ENCODE assay signal across 8 cellular contexts in genomic region chr6:154302111-154302752, GRCh38. TPM values are rescaled to one million over a fixed set of nuclear protein-coding genes. Genes with fewer than 3 reads are reported as not detected.
A peak's percentile ranks its signal among the peaks of the same experiment; 100 is the strongest.
DNase-seq lines count a peak whose midpoint lies in the region; ATAC-seq and TF ChIP-seq lines count a peak whose summit lies in the region.

No MANE protein-coding gene starts in this region.

- no peaks in the 10 kb centered on the region for H3K36me3 ChIP-seq in naive thymus-derived CD4-positive, alpha-beta T cell (ENCODE audit: control insufficient read depth in 2 of 3, insufficient read depth in 3 of 3, low read length in 3 of 3)

- CTCF ChIA-PET in activated CD4-positive, alpha-beta memory T cell treated with anti-CD3 and anti-CD28 coated beads, Interleukin-2, amount 10 ng/mL, durations not matched to agents 7 days and 5 days (lab: Charles Lee), result interaction anchor here (1.2 kb wide), 1 partner anchor 24 kb away, joined by 5 read pairs; no protein-coding TSS in a partner anchor
- CTCF ChIA-PET in naive thymus-derived CD4-positive, alpha-beta T cell (lab: Charles Lee), result no interaction called here

- no peaks in the 10 kb centered on the region for H3K36me3 Mint-ChIP-seq in activated CD4-positive, alpha-beta memory T cell treated with anti-CD3 and anti-CD28 coated beads, Interleukin-2, amount 10 ng/mL, durations not matched to agents 7 days and 5 days (ENCODE audit: low read depth)
- peaks cover 0 to under 1% (median 0%) of the 10 kb centered on the region in 5 donors for H3K36me3 Mint-ChIP-seq in naive thymus-derived CD4-positive, alpha-beta T cell

- TF ChIP-seq CTCF in GM13976 (IDR thresholded peaks at IDR 0.05; ENCODE audit: borderline replicate concordance, control extremely low read depth, extremely low read depth, insufficient read depth, missing control alignments), result no peak

- H3K27me3 ChIP-seq in naive thymus-derived CD4-positive, alpha-beta T cell (ENCODE audit: control insufficient read depth in 2 of 2, insufficient read depth in 2 of 2, low read length in 2 of 2), result no peaks in the 10 kb centered on the region

- H3K9me3 ChIP-seq in naive thymus-derived CD4-positive, alpha-beta T cell (ENCODE audit: control insufficient read depth in 2 of 3, low read length in 3 of 3), result no peaks in the 10 kb centered on the region

- peaks cover 26% of the 10 kb centered on the region for H3K4me1 Mint-ChIP-seq in activated CD4-positive, alpha-beta memory T cell treated with anti-CD3 and anti-CD28 coated beads, Interleukin-2, amount 10 ng/mL, durations not matched to agents 7 days and 5 days
- peaks cover 0 to 8% (median 7%) of the 10 kb centered on the region in 7 donors for H3K4me1 Mint-ChIP-seq in naive thymus-derived CD4-positive, alpha-beta T cell

- DNase-seq in GM13976 (ENCODE audit: low spot score) (peak; percentile 64), SW480 (ENCODE audit: low spot score) (no peak), HuH-7 (ENCODE audit: low spot score) (no peak)
- peak; percentile 37 for DNase-seq in activated CD4-positive, alpha-beta memory T cell treated with anti-CD3 and anti-CD28 coated beads, Interleukin-2, amount 10 ng/mL, durations not matched to agents 7 days and 5 days
- DNase-seq in naive thymus-derived CD4-positive, alpha-beta T cell, result peak in 4 of 9 donors; percentile 1 to 19 (median 10)
- DNase-seq in stimulated activated naive CD4-positive, alpha-beta T cell treated with Interleukin-2 at 50 U/mL for 16 hours (lab: John Stamatoyannopoulos, UW), result no peak

- ATAC-seq in GM21515 (IDR thresholded peaks at IDR 0.05; ENCODE audit: unreplicated experiment) (peak; percentile 96), HG03571 (IDR thresholded peaks at IDR 0.05; ENCODE audit: unreplicated experiment) (peak; percentile 93)
- ATAC-seq in naive thymus-derived CD4-positive, alpha-beta T cell, result peak; percentile 81

- in situ Hi-C loops in GM13976 (cut with MboI; ENCODE audit: low sequenced_read_pairs, unreplicated experiment), result no loop called here

- H3K27me3 Mint-ChIP-seq in activated CD4-positive, alpha-beta memory T cell treated with anti-CD3 and anti-CD28 coated beads, Interleukin-2, amount 10 ng/mL, durations not matched to agents 7 days and 5 days, result peaks cover 6% of the 10 kb centered on the region
- H3K27me3 Mint-ChIP-seq in naive thymus-derived CD4-positive, alpha-beta T cell, result peaks cover 0 to 6% (median 0%) of the 10 kb centered on the region in 5 donors

- peaks cover 0 to 6% of the 10 kb centered on the region in 2 donors for H3K4me1 ChIP-seq in naive thymus-derived CD4-positive, alpha-beta T cell (ENCODE audit: control insufficient read depth in 2 of 2, insufficient read depth in 2 of 2, low read length in 2 of 2)

- no peak overlapping the region for H3K4me3 ChIP-seq in naive thymus-derived CD4-positive, alpha-beta T cell (ENCODE audit: low read length)

- H3K9me3 Mint-ChIP-seq in activated CD4-positive, alpha-beta memory T cell treated with anti-CD3 and anti-CD28 coated beads, Interleukin-2, amount 10 ng/mL, durations not matched to agents 7 days and 5 days, result no peaks in the 10 kb centered on the region
- H3K9me3 Mint-ChIP-seq in naive thymus-derived CD4-positive, alpha-beta T cell, result peaks cover 0 to 1% (median 0%) of the 10 kb centered on the region in 11 donors

- POLR2A ChIA-PET in activated CD4-positive, alpha-beta memory T cell treated with anti-CD3 and anti-CD28 coated beads, Interleukin-2, amount 10 ng/mL, durations not matched to agents 7 days and 5 days (lab: Charles Lee), result interaction anchor here (0.7 kb wide), 1 partner anchor 55 kb away, joined by 6 read pairs; no protein-coding TSS in a partner anchor
- POLR2A ChIA-PET in naive thymus-derived CD4-positive, alpha-beta T cell (lab: Charles Lee), result interaction anchor here (0.6 kb wide), 1 partner anchor 94 kb away, joined by 3 read pairs; no protein-coding TSS in a partner anchor

- no peak overlapping the region for H3K4me3 Mint-ChIP-seq in activated CD4-positive, alpha-beta memory T cell treated with anti-CD3 and anti-CD28 coated beads, Interleukin-2, amount 10 ng/mL, durations not matched to agents 7 days and 5 days
- H3K4me3 Mint-ChIP-seq in naive thymus-derived CD4-positive, alpha-beta T cell, result no peak overlapping the region

- intact Hi-C loops in naive thymus-derived CD4-positive, alpha-beta T cell (cut with micrococcal nuclease), result no loop called here

- no peak overlapping the region for H3K27ac ChIP-seq in naive thymus-derived CD4-positive, alpha-beta T cell (ENCODE audit: low read depth, low read length)

- H3K27ac Mint-ChIP-seq in activated CD4-positive, alpha-beta memory T cell treated with anti-CD3 and anti-CD28 coated beads, Interleukin-2, amount 10 ng/mL, durations not matched to agents 7 days and 5 days, result no peak overlapping the region
- no peak overlapping the region for H3K27ac Mint-ChIP-seq in naive thymus-derived CD4-positive, alpha-beta T cell

RNA-seq across cellular contexts. Expression of gene IPCEF1, which starts 54.4 kb away (rescaled TPM):
- total RNA-seq in activated CD4-positive, alpha-beta memory T cell treated with anti-CD3 and anti-CD28 coated beads, Interleukin-2, amount 10 ng/mL, durations not matched to agents 7 days and 5 days, result 10 to 100 TPM; 13.8 to 20.3 TPM
- 100 to 1,000 TPM in 2 of 5 experiments, 10 to 100 TPM in 3; 12.0 to 122 (median 83.0) TPM for total RNA-seq in naive thymus-derived CD4-positive, alpha-beta T cell
- polyA plus RNA-seq in naive thymus-derived CD4-positive, alpha-beta T cell, result 100 to 1,000 TPM in 1 of 2 donors, 10 to 100 TPM in 1; 99.7 to 113 TPM

Comparison
In these comparisons a context has a peak if more than half of its experiments do, and no peak if none do; other contexts are left out.
1. DNase-seq: peak in GM13976 (single experiment) and activated CD4-positive, alpha-beta memory T cell treated with anti-CD3 and anti-CD28 coated beads, Interleukin-2, amount 10 ng/mL, durations not matched to agents 7 days and 5 days (single experiment); none in stimulated activated naive CD4-positive, alpha-beta T cell treated with Interleukin-2 at 50 U/mL for 16 hours (single experiment), SW480 (single experiment) and HuH-7 (single experiment).
2. Peak in every context shown above with its lines, with median percentiles within 50 percentile points of each other: ATAC-seq.